In the genomic region with DNA sequence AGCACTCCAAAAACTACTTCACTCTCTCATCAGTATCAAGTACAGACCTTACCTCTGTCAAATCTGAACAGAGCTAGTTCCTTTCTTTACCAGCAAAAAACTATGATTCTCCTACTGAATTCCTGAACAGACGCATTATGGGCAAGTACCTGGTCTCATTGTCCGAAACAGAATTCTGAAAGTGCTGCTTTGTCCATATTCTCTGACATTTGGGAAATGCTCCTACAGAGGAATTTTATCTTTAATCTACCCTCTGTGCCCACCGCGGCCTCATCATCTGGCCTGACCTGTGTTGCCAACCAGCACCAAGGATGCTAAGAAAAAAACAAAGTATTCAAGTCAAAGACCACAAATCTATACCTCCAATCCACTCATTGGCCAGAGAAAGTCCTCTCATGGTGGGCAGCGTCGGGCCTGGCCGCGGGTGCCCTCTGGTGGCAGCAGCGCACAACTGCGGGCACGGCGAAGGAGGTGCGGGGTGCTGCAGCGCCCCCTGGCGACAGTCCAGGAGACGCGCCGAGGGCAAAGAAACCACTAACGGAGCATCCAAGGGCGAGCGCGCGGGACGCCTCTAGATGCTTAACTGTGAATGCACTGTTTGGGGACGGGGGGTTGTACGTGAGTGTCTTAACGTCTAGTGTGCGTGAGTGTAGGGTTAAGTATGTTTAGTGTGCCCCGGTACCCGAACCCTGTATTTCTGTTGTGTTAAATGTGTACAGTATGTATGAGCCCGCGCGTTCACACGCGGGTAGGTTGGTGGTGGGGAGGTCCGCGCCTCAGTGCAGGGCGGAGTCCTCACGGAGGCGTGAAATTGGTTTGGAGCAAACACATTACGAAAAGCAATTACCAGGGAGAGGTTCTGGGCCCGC, we compare ENCODE assay signal across 1 cellular context.
A peak's percentile ranks its signal among the peaks of the same experiment; 100 is the strongest.
TF ChIP-seq lines count a peak whose summit lies in the region.

No MANE protein-coding gene starts in this region.

TF ChIP-seq in K562, 482 proteins besides CTCF, POLR2A, EP300 and RAD21 (continued from another document and continues in another):
- TF ChIP-seq, protein P1, sequence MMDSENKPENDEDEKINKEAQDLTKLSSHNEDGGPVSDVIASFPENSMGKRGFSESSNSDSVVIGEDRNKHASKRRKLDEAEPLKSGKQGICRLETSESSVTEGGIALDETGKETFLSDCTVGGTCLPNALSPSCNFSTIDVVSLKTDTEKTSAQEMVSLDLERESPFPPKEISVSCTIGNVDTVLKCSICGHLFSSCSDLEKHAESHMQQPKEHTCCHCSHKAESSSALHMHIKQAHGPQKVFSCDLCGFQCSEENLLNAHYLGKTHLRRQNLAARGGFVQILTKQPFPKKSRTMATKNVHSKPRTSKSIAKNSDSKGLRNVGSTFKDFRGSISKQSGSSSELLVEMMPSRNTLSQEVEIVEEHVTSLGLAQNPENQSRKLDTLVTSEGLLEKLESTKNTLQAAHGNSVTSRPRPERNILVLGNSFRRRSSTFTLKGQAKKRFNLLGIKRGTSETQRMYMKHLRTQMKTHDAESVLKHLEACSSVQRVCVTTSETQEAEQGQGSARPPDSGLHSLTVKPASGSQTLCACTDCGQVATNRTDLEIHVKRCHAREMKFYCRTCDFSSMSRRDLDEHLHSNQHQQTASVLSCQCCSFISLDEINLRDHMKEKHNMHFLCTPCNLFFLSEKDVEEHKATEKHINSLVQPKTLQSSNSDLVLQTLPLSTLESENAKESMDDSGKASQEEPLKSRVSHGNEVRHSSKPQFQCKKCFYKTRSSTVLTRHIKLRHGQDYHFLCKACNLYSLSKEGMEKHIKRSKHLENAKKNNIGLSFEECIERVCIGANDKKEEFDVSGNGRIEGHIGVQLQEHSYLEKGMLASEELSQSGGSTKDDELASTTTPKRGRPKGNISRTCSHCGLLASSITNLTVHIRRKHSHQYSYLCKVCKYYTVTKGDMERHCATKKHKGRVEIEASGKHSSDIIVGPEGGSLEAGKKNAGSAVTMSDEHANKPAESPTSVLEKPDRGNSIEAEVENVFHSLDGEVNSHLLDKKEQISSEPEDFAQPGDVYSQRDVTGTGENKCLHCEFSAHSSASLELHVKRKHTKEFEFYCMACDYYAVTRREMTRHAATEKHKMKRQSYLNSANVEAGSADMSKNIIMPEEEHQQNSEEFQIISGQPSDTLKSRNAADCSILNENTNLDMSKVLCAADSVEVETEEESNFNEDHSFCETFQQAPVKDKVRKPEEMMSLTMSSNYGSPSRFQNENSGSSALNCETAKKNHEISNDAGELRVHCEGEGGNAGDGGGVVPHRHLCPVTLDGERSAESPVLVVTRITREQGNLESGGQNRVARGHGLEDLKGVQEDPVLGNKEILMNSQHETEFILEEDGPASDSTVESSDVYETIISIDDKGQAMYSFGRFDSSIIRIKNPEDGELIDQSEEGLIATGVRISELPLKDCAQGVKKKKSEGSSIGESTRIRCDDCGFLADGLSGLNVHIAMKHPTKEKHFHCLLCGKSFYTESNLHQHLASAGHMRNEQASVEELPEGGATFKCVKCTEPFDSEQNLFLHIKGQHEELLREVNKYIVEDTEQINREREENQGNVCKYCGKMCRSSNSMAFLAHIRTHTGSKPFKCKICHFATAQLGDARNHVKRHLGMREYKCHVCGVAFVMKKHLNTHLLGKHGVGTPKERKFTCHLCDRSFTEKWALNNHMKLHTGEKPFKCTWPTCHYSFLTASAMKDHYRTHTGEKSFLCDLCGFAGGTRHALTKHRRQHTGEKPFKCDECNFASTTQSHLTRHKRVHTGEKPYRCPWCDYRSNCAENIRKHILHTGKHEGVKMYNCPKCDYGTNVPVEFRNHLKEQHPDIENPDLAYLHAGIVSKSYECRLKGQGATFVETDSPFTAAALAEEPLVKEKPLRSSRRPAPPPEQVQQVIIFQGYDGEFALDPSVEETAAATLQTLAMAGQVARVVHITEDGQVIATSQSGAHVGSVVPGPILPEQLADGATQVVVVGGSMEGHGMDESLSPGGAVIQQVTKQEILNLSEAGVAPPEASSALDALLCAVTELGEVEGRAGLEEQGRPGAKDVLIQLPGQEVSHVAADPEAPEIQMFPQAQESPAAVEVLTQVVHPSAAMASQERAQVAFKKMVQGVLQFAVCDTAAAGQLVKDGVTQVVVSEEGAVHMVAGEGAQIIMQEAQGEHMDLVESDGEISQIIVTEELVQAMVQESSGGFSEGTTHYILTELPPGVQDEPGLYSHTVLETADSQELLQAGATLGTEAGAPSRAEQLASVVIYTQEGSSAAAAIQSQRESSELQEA (IDR thresholded peaks at IDR 0.05; ENCODE audit: low read depth) = no peak
- TF ChIP-seq CBX1 (IDR thresholded peaks at IDR 0.05; ENCODE audit: low read depth) (no peak; the same call in 1 of the 2 replicates), ESRRB (CRISPR knock-in tag; IDR thresholded peaks at IDR 0.05; ENCODE audit: borderline replicate concordance) (no peak), ARID2 (IDR thresholded peaks at IDR 0.05) (peak; percentile 99), ZKSCAN8 (CRISPR knock-in tag; IDR thresholded peaks at IDR 0.05) (no peak), RFX5 (IDR thresholded peaks at IDR 0.05; ENCODE audit: low read depth, low read length) (peak; percentile 30; the same call in 1 of the 2 replicates), ZFX (CRISPR knock-in tag; IDR thresholded peaks at IDR 0.05) (no peak), NFE2 (IDR thresholded peaks at IDR 0.05; ENCODE audit: low read depth) (no peak), ZNF79 (CRISPR knock-in tag; IDR thresholded peaks at IDR 0.05; ENCODE audit: low read depth) (no peak), BRD4 (IDR thresholded peaks at IDR 0.05) (no peak), HDGF (IDR thresholded peaks at IDR 0.05) (0 out of 2 replicates have a peak, but pooled peaks have one; percentile 53), ESRRA (IDR thresholded peaks at IDR 0.05; ENCODE audit: borderline replicate concordance, low read depth) (peak; percentile 89; the same call in 1 of the 2 replicates), MCM5 (IDR thresholded peaks at IDR 0.05; ENCODE audit: low read depth) (no peak)
- TF ChIP-seq, protein P2, sequence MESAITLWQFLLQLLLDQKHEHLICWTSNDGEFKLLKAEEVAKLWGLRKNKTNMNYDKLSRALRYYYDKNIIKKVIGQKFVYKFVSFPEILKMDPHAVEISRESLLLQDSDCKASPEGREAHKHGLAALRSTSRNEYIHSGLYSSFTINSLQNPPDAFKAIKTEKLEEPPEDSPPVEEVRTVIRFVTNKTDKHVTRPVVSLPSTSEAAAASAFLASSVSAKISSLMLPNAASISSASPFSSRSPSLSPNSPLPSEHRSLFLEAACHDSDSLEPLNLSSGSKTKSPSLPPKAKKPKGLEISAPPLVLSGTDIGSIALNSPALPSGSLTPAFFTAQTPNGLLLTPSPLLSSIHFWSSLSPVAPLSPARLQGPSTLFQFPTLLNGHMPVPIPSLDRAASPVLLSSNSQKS (CRISPR knock-in tag; IDR thresholded peaks at IDR 0.05) = no peak
- TF ChIP-seq, protein P3, sequence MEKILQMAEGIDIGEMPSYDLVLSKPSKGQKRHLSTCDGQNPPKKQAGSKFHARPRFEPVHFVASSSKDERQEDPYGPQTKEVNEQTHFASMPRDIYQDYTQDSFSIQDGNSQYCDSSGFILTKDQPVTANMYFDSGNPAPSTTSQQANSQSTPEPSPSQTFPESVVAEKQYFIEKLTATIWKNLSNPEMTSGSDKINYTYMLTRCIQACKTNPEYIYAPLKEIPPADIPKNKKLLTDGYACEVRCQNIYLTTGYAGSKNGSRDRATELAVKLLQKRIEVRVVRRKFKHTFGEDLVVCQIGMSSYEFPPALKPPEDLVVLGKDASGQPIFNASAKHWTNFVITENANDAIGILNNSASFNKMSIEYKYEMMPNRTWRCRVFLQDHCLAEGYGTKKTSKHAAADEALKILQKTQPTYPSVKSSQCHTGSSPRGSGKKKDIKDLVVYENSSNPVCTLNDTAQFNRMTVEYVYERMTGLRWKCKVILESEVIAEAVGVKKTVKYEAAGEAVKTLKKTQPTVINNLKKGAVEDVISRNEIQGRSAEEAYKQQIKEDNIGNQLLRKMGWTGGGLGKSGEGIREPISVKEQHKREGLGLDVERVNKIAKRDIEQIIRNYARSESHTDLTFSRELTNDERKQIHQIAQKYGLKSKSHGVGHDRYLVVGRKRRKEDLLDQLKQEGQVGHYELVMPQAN (IDR thresholded peaks at IDR 0.05; ENCODE audit: borderline replicate concordance) = no peak
- TF ChIP-seq, protein P4, sequence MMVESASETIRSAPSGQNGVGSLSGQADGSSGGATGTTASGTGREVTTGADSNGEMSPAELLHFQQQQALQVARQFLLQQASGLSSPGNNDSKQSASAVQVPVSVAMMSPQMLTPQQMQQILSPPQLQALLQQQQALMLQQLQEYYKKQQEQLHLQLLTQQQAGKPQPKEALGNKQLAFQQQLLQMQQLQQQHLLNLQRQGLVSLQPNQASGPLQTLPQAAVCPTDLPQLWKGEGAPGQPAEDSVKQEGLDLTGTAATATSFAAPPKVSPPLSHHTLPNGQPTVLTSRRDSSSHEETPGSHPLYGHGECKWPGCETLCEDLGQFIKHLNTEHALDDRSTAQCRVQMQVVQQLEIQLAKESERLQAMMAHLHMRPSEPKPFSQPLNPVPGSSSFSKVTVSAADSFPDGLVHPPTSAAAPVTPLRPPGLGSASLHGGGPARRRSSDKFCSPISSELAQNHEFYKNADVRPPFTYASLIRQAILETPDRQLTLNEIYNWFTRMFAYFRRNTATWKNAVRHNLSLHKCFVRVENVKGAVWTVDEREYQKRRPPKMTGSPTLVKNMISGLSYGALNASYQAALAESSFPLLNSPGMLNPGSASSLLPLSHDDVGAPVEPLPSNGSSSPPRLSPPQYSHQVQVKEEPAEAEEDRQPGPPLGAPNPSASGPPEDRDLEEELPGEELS (CRISPR knock-in tag; IDR thresholded peaks at IDR 0.05; ENCODE audit: borderline replicate concordance) = no peak
- TF ChIP-seq, protein P5, sequence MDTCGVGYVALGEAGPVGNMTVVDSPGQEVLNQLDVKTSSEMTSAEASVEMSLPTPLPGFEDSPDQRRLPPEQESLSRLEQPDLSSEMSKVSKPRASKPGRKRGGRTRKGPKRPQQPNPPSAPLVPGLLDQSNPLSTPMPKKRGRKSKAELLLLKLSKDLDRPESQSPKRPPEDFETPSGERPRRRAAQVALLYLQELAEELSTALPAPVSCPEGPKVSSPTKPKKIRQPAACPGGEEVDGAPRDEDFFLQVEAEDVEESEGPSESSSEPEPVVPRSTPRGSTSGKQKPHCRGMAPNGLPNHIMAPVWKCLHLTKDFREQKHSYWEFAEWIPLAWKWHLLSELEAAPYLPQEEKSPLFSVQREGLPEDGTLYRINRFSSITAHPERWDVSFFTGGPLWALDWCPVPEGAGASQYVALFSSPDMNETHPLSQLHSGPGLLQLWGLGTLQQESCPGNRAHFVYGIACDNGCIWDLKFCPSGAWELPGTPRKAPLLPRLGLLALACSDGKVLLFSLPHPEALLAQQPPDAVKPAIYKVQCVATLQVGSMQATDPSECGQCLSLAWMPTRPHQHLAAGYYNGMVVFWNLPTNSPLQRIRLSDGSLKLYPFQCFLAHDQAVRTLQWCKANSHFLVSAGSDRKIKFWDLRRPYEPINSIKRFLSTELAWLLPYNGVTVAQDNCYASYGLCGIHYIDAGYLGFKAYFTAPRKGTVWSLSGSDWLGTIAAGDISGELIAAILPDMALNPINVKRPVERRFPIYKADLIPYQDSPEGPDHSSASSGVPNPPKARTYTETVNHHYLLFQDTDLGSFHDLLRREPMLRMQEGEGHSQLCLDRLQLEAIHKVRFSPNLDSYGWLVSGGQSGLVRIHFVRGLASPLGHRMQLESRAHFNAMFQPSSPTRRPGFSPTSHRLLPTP (IDR thresholded peaks at IDR 0.05; ENCODE audit: borderline replicate concordance, extremely low read depth, insufficient read length) = no peak
- TF ChIP-seq, protein P6, sequence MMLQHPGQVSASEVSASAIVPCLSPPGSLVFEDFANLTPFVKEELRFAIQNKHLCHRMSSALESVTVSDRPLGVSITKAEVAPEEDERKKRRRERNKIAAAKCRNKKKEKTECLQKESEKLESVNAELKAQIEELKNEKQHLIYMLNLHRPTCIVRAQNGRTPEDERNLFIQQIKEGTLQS (IDR thresholded peaks at IDR 0.05) = no peak
- TF ChIP-seq, protein P6 (CRISPR knock-in tag; conservative IDR thresholded peaks at IDR 0.05) = peak; percentile 84
- TF ChIP-seq, protein P7, sequence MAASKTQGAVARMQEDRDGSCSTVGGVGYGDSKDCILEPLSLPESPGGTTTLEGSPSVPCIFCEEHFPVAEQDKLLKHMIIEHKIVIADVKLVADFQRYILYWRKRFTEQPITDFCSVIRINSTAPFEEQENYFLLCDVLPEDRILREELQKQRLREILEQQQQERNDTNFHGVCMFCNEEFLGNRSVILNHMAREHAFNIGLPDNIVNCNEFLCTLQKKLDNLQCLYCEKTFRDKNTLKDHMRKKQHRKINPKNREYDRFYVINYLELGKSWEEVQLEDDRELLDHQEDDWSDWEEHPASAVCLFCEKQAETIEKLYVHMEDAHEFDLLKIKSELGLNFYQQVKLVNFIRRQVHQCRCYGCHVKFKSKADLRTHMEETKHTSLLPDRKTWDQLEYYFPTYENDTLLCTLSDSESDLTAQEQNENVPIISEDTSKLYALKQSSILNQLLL (CRISPR knock-in tag; IDR thresholded peaks at IDR 0.05; ENCODE audit: borderline replicate concordance) = no peak
- TF ChIP-seq, protein P8, sequence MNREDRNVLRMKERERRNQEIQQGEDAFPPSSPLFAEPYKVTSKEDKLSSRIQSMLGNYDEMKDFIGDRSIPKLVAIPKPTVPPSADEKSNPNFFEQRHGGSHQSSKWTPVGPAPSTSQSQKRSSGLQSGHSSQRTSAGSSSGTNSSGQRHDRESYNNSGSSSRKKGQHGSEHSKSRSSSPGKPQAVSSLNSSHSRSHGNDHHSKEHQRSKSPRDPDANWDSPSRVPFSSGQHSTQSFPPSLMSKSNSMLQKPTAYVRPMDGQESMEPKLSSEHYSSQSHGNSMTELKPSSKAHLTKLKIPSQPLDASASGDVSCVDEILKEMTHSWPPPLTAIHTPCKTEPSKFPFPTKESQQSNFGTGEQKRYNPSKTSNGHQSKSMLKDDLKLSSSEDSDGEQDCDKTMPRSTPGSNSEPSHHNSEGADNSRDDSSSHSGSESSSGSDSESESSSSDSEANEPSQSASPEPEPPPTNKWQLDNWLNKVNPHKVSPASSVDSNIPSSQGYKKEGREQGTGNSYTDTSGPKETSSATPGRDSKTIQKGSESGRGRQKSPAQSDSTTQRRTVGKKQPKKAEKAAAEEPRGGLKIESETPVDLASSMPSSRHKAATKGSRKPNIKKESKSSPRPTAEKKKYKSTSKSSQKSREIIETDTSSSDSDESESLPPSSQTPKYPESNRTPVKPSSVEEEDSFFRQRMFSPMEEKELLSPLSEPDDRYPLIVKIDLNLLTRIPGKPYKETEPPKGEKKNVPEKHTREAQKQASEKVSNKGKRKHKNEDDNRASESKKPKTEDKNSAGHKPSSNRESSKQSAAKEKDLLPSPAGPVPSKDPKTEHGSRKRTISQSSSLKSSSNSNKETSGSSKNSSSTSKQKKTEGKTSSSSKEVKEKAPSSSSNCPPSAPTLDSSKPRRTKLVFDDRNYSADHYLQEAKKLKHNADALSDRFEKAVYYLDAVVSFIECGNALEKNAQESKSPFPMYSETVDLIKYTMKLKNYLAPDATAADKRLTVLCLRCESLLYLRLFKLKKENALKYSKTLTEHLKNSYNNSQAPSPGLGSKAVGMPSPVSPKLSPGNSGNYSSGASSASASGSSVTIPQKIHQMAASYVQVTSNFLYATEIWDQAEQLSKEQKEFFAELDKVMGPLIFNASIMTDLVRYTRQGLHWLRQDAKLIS (CRISPR knock-in tag; IDR thresholded peaks at IDR 0.05) = peak; percentile 77; the same call in 1 of the 2 replicates
